Comparison of ENCODE assay signal across 1 cellular context in the genomic region with DNA sequence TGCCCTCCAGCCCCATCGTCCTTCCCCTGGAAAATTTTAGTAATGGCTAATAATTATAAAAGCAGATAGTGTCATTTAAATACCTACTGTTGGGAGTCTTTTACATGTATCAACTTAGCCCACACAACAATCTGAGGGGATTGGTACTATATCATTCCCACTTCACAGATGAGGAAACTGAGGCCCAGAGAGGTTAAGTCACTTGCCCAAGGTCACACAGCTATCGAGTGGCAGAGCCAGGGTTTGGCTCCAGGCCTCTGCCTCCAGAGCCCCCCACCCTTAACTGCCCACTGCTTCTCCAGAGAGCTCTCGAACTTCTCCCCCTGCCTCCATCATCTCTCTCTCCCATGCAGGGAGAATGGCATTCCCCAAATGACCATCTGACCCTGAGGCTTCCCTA.
A peak's percentile ranks its signal among the peaks of the same experiment; 100 is the strongest.
TF ChIP-seq lines count a peak whose summit lies in the region.

No MANE protein-coding gene starts in this region.

TF ChIP-seq in H1, 55 proteins besides CTCF, POLR2A, EP300 and RAD21:
- TF ChIP-seq KDM1A (IDR thresholded peaks at IDR 0.05; ENCODE audit: borderline replicate concordance, low read length) (peak; percentile 83; the same call in 1 of the 2 replicates), SP4 (IDR thresholded peaks at IDR 0.05; ENCODE audit: low read length) (no peak)
